8 cellular contexts compared by ENCODE assay signal in the genomic region with DNA sequence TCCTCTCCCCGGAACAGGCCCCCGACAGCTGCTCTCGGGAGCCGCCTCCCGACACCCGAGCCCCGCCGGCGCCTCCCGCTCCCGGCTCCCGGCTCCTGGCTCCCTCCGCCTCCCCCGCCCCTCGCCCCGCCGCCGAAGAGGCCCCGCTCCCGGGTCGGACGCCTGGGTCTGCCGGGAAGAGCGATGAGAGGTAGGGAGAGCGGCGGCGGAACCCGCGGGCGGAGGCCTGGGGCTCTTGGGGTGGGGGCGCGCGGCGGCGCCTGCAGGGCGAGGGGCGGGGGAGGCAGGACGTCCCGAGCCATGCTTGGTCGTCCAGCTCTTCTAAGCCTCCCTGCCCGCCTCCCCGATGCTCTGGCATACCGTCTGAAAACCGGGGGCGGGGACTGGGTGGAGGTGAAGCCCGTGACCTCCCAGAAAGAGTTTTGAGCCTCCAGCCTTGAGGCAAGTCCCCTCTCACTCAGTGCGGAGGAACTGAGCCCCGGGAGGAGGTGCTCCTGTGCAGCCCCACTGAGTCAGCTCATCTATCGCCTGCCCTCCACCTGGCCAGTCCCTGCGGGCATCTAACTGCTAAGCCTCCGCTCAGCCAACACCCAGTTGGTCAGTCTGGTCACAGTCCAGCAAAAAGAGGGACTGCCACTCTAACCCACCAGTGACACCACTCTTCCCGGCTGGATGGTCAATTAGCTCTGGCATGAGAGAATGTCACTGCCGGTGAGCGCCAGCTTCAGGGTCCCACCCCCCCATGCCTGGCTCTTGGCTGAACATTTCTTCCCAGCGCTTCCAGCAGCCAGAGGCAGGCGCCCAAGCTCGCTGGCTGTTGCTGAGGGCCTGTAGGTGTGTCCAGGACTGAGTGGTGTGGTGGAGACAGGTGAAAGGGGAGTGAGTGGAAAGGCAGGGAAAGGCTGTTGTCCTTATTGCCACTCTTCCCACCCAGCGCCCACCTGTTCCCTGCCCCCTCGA. TPM values are rescaled to one million over a fixed set of nuclear protein-coding genes. Genes with fewer than 3 reads are reported as not detected.
A peak's percentile ranks its signal among the peaks of the same experiment; 100 is the strongest.
DNase-seq lines count a peak whose midpoint lies in the region; ATAC-seq and TF ChIP-seq lines count a peak whose summit lies in the region.

No MANE protein-coding gene starts in this region.

- H3K36me3 ChIP-seq in endocrine pancreas (ENCODE audit: control insufficient read depth, insufficient read depth, low read length) (peaks cover 3% of the 10 kb centered on the region), mesodermal cell (ENCODE audit: control insufficient read depth, insufficient read depth, low read length) (peaks cover 13% of the 10 kb centered on the region), stomach (peaks cover 0 to 14% (median 12%) of the 10 kb centered on the region in 4 donors)

- H3K4me3 Mint-ChIP-seq in activated CD4-positive, alpha-beta T cell treated with anti-CD3 and anti-CD28 coated beads, Interleukin-2, amount 10 ng/mL, durations not matched to agents 24 days and 14 days, result peak overlapping the region; percentile 79

- peak overlapping the region; percentile 83 for H3K9ac ChIP-seq in endocrine pancreas (ENCODE audit: control insufficient read depth, insufficient read depth, low read length)

- peaks cover 3% of the 10 kb centered on the region for H3K27me3 Mint-ChIP-seq in activated CD4-positive, alpha-beta T cell treated with anti-CD3 and anti-CD28 coated beads, Interleukin-2, amount 10 ng/mL, durations not matched to agents 24 days and 14 days

- DNase-seq in D341Med (ENCODE audit: low spot score) (peak; percentile 85), stomach (peak; percentile 43), NCI-H187 (lab: John Stamatoyannopoulos, UW) (no peak)
- DNase-seq in Jurkat, Clone E6-1 (ENCODE audit: low read depth, low spot score), result no peak
- DNase-seq in activated CD4-positive, alpha-beta T cell treated with anti-CD3 and anti-CD28 coated beads, Interleukin-2, amount 10 ng/mL, durations not matched to agents 24 days and 14 days, result peak; percentile 84

- intact Hi-C loops in activated CD4-positive, alpha-beta T cell treated with anti-CD3 and anti-CD28 coated beads, Interleukin-2, amount 10 ng/mL, durations not matched to agents 24 days and 14 days (cut with micrococcal nuclease), result loop anchor here (2.0 kb wide), 1 partner anchor 30 kb away; a partner anchor contains a TSS
- intact Hi-C loops in stomach (cut with DNase I; ENCODE audit: low total_unique reads), result no loop called here

- no peak for TF ChIP-seq CTCF in stomach (IDR thresholded peaks at IDR 0.05)

- no peak for ATAC-seq in GM18520 (IDR thresholded peaks at IDR 0.05; ENCODE audit: unreplicated experiment)

- H3K27me3 ChIP-seq in endocrine pancreas (ENCODE audit: control insufficient read depth, insufficient read depth, low read length), result no peaks in the 10 kb centered on the region
- H3K27me3 ChIP-seq in stomach, result peaks cover 0 to 4% (median 0%) of the 10 kb centered on the region in 3 donors

- 2 to 8% methylated on average over 27 to 42 of the region's 59 CpGs for WGBS in mesodermal cell (ENCODE audit: insufficient coverage in 2 of 2), 2 experiments
- 3 to 6% (median 4%) methylated on average over 14 to 59 of the region's 59 CpGs for WGBS in stomach, 5 donors

- H3K9me3 ChIP-seq in endocrine pancreas (ENCODE audit: control insufficient read depth, low read length) (no peaks in the 10 kb centered on the region), mesodermal cell (ENCODE audit: control insufficient read depth, low read length) (no peaks in the 10 kb centered on the region), stomach (no peaks in the 10 kb centered on the region)

- H3K9me3 Mint-ChIP-seq in activated CD4-positive, alpha-beta T cell treated with anti-CD3 and anti-CD28 coated beads, Interleukin-2, amount 10 ng/mL, durations not matched to agents 24 days and 14 days, result no peaks in the 10 kb centered on the region

- no peak for TF ChIP-seq EP300 in stomach (IDR thresholded peaks at IDR 0.05)

- peak overlapping the region; percentile 57 for H3K4me3 ChIP-seq in Jurkat, Clone E6-1 (ENCODE audit: low read length)
- peak overlapping the region; percentile 29 for H3K4me3 ChIP-seq in endocrine pancreas (ENCODE audit: control insufficient read depth, insufficient read depth, low read length)
- peak overlapping the region; percentile 61 for H3K4me3 ChIP-seq in mesodermal cell (ENCODE audit: extremely low read depth, insufficient read depth, low read length, poor library complexity, severe bottlenecking)
- peak overlapping the region; percentile 79 to 92 (median 80) for H3K4me3 ChIP-seq in stomach

- H3K36me3 Mint-ChIP-seq in activated CD4-positive, alpha-beta T cell treated with anti-CD3 and anti-CD28 coated beads, Interleukin-2, amount 10 ng/mL, durations not matched to agents 24 days and 14 days (ENCODE audit: low read depth), result peaks cover 3% of the 10 kb centered on the region

- peak overlapping the region; percentile 91 for H3K27ac ChIP-seq in mesodermal cell (ENCODE audit: low read depth, low read length, severe bottlenecking)
- peak overlapping the region; percentile 92 to 95 (median 93) for H3K27ac ChIP-seq in stomach

- H3K4me1 ChIP-seq in endocrine pancreas (ENCODE audit: control insufficient read depth, insufficient read depth, low read length) (peaks cover 5% of the 10 kb centered on the region), mesodermal cell (ENCODE audit: control insufficient read depth, insufficient read depth, low read length, poor library complexity, severe bottlenecking) (peaks cover 64% of the 10 kb centered on the region), stomach (peaks cover 38 to 73% (median 57%) of the 10 kb centered on the region in 4 donors)

- TF ChIP-seq POLR2A in stomach (IDR thresholded peaks at IDR 0.05), result no peak

- H3K4me1 Mint-ChIP-seq in activated CD4-positive, alpha-beta T cell treated with anti-CD3 and anti-CD28 coated beads, Interleukin-2, amount 10 ng/mL, durations not matched to agents 24 days and 14 days, result peaks cover 34% of the 10 kb centered on the region

- peak overlapping the region; percentile 71 for H3K27ac Mint-ChIP-seq in activated CD4-positive, alpha-beta T cell treated with anti-CD3 and anti-CD28 coated beads, Interleukin-2, amount 10 ng/mL, durations not matched to agents 24 days and 14 days

RNA-seq across cellular contexts. Expression of a gene that starts 0.5 kb away (rescaled TPM):
- 12.3 TPM for polyA plus RNA-seq in Jurkat, Clone E6-1 (2012; ENCODE audit: insufficient read depth, insufficient read length)
- total RNA-seq in activated CD4-positive, alpha-beta T cell treated with anti-CD3 and anti-CD28 coated beads, Interleukin-2, amount 10 ng/mL, durations not matched to agents 24 days and 14 days, result 18.8 and 22.9 TPM in 2 replicates
- polyA plus RNA-seq in mesodermal cell (2013, experiment 1 of 2), result 89.1 TPM
- 68.7 TPM for polyA plus RNA-seq in mesodermal cell (2013, experiment 2 of 2)
- total RNA-seq in stomach, result 100 to 1,000 TPM in 3 of 5 donors, 10 to 100 TPM in 2; 51.3 to 144 (median 109) TPM
- polyA plus RNA-seq in stomach, result 10 to 100 TPM; 17.6 to 88.7 (median 49.4) TPM

RNA-seq across cellular contexts. Expression of a gene that starts 23.2 kb away (rescaled TPM):
- 71.0 TPM for polyA plus RNA-seq in Jurkat, Clone E6-1 (2012; ENCODE audit: insufficient read depth, insufficient read length)
- total RNA-seq in activated CD4-positive, alpha-beta T cell treated with anti-CD3 and anti-CD28 coated beads, Interleukin-2, amount 10 ng/mL, durations not matched to agents 24 days and 14 days, result 58.7 and 60.3 TPM in 2 replicates
- polyA plus RNA-seq in mesodermal cell (2013, experiment 1 of 2), result 45.8 TPM
- 34.3 TPM for polyA plus RNA-seq in mesodermal cell (2013, experiment 2 of 2)
- 10 to 100 TPM in 2 of 5 donors, 1 to 10 TPM in 3; 3.9 to 67.4 (median 8.1) TPM for total RNA-seq in stomach
- 10 to 100 TPM; 15.3 to 29.6 (median 17.6) TPM for polyA plus RNA-seq in stomach

RNA-seq across cellular contexts. Expression of a gene that starts 29.2 kb away (rescaled TPM):
- polyA plus RNA-seq in Jurkat, Clone E6-1 (2012; ENCODE audit: insufficient read depth, insufficient read length), result 70.9 TPM
- total RNA-seq in activated CD4-positive, alpha-beta T cell treated with anti-CD3 and anti-CD28 coated beads, Interleukin-2, amount 10 ng/mL, durations not matched to agents 24 days and 14 days, result 74.8 and 84.2 TPM in 2 replicates
- 27.9 TPM for polyA plus RNA-seq in mesodermal cell (2013, experiment 1 of 2)
- polyA plus RNA-seq in mesodermal cell (2013, experiment 2 of 2), result 22.3 TPM
- 10 to 100 TPM in 4 of 5 donors, 1 to 10 TPM in 1; 1.2 to 61.6 (median 22.7) TPM for total RNA-seq in stomach
- 10 to 100 TPM; 17.9 to 21.8 (median 18.5) TPM for polyA plus RNA-seq in stomach

RNA-seq across cellular contexts. Expression of a gene that starts 47.2 kb away (rescaled TPM):
- not detected for polyA plus RNA-seq in Jurkat, Clone E6-1 (2012; ENCODE audit: insufficient read depth, insufficient read length)
- total RNA-seq in activated CD4-positive, alpha-beta T cell treated with anti-CD3 and anti-CD28 coated beads, Interleukin-2, amount 10 ng/mL, durations not matched to agents 24 days and 14 days, result not detected in 2 replicates
- polyA plus RNA-seq in mesodermal cell (2013, experiment 1 of 2), result not detected
- polyA plus RNA-seq in mesodermal cell (2013, experiment 2 of 2), result not detected
- total RNA-seq in stomach, result 10 to 100 TPM in 1 of 5 donors, 1 to 10 TPM in 1, not detected in 3; 2.8 to 15.2 TPM
- 10 to 100 TPM; 10.2 to 94.7 (median 44.1) TPM for polyA plus RNA-seq in stomach

RNA-seq across cellular contexts. Expression of a gene that starts 56.0 kb away (rescaled TPM):
- polyA plus RNA-seq in Jurkat, Clone E6-1 (2012; ENCODE audit: insufficient read depth, insufficient read length), result not detected
- not detected in 2 replicates for total RNA-seq in activated CD4-positive, alpha-beta T cell treated with anti-CD3 and anti-CD28 coated beads, Interleukin-2, amount 10 ng/mL, durations not matched to agents 24 days and 14 days
- not detected for polyA plus RNA-seq in mesodermal cell (2013, experiment 1 of 2)
- polyA plus RNA-seq in mesodermal cell (2013, experiment 2 of 2), result not detected
- total RNA-seq in stomach, result 100 to 1,000 TPM in 3 of 5 donors, 10 to 100 TPM in 1, under 1 TPM in 1; 0.87 to 346 (median 168) TPM
- polyA plus RNA-seq in stomach, result 10 to 100 TPM; 17.5 to 83.3 (median 39.6) TPM

Comparison
In these comparisons a context has a peak if more than half of its experiments do, and no peak if none do; other contexts are left out.
1. DNase-seq: peak in D341Med (single experiment), activated CD4-positive, alpha-beta T cell treated with anti-CD3 and anti-CD28 coated beads, Interleukin-2, amount 10 ng/mL, durations not matched to agents 24 days and 14 days (single experiment) and stomach (single experiment); none in Jurkat, Clone E6-1 (single experiment) and NCI-H187 (0 of 2).
2. H3K4me3 ChIP-seq: peak in every context shown above with its lines; median percentile 80 in stomach; 61 in mesodermal cell; 57 in Jurkat, Clone E6-1; 29 in endocrine pancreas.